Comparison of ENCODE assay signal across 21 cellular contexts in genomic region chr2:75041226-75041625, GRCh38.
"Had no signal": no experiment of that assay in that cellular context is flagged by ENCODE, and none has a peak within 500 bp of the region (broad histone marks: within the 10 kb centered on the region; RNA-seq: fewer than 3 reads in every experiment).

No MANE protein-coding gene starts in this region.

- H3K27me3 ChIP-seq: breast epithelium had no signal

- DNase-seq: activated CD4-positive, alpha-beta T cell treated with anti-CD3 and anti-CD28 coated beads for 48 hours; activated CD4-positive, alpha-beta T cell treated with anti-CD3 and anti-CD28 coated beads, Interleukin-2, amount 50 U/mL, for 48 hours; activated CD4-positive, CD25-positive, alpha-beta regulatory T cell treated with anti-CD3 and anti-CD28 coated beads, Interleukin-2, amount 50 U/mL, for 72 hours; activated CD8-positive, alpha-beta memory T cell treated with anti-CD3 and anti-CD28 coated beads, Interleukin-2, amount 10 ng/mL, durations not matched to agents 7 days and 5 days; activated effector memory CD4-positive, alpha-beta T cell treated with Interleukin-2 at 50 U/mL for 16 hours; activated naive CD4-positive, alpha-beta T cell; activated naive CD8-positive, alpha-beta T cell treated with anti-CD3 and anti-CD28 coated beads, Interleukin-2, amount 50 U/mL, for 24 hours; activated T-cell treated with anti-CD3 and anti-CD28 coated beads, Interleukin-2, amount 50 U/mL, for 24 hours; caudate nucleus; KBM-7; NCI-H1048; NCI-H146; NCI-H187 treated with DMSO at 0.1 percent for 48 hours; NCI-H2081 treated with DMSO at 0.1 percent for 48 hours; NCI-H2171; NCI-H2227 treated with DMSO at 0.1 percent for 48 hours; NCI-H526; NCI-H82; T-helper 17 cell; T-helper 9 cell had no signal

- H3K36me3 ChIP-seq: breast epithelium had no signal

- H3K4me1 ChIP-seq: breast epithelium had no signal

- H3K9me3 ChIP-seq: breast epithelium had no signal
